ENCODE assay signal across 8 cellular contexts in genomic region chr9:128098017-128098935, GRCh38. TPM values are rescaled to one million over a fixed set of nuclear protein-coding genes. Genes with fewer than 3 reads are reported as not detected.
DNase-seq lines count a peak whose midpoint lies in the region; ATAC-seq and TF ChIP-seq lines count a peak whose summit lies in the region.

No MANE protein-coding gene starts in this region.

- 65% methylated on average over 28 of the region's 28 CpGs for WGBS in SK-N-SH (ENCODE audit: low lambda C conversion rate)
- WGBS in thyroid gland, 2 donors = 4% methylated on average over 22 to 25 of the region's 28 CpGs

- POLR2A ChIA-PET in SK-N-SH (lab: Yijun Ruan, JAX) = no interaction called here

- peaks cover 45% of the 10 kb centered on the region for H3K4me1 ChIP-seq in CD4-positive, CD25-positive, alpha-beta regulatory T cell (ENCODE audit: control insufficient read depth, insufficient read depth, low read length, poor library complexity, severe bottlenecking)
- peaks cover 41 to 42% of the 10 kb centered on the region in 2 experiments for H3K4me1 ChIP-seq in SK-N-SH (ENCODE audit: control insufficient read depth in 1 of 2, insufficient read depth in 2 of 2, low read depth in 1 of 2, low read length in 1 of 2)
- H3K4me1 ChIP-seq in thyroid gland = peaks cover 71 to 85% of the 10 kb centered on the region in 2 donors

- peak; percentile 83 to 99 for TF ChIP-seq POLR2A in thyroid gland (IDR thresholded peaks at IDR 0.05)

- H4K20me1 ChIP-seq in SK-N-SH (ENCODE audit: insufficient read depth) = 0 out of 2 replicates have a peak, but pooled peaks cover 5% of the 10 kb centered on the region

- H3K36me3 ChIP-seq in CD4-positive, CD25-positive, alpha-beta regulatory T cell (ENCODE audit: control insufficient read depth, insufficient read depth, low read length) = peaks cover 23% of the 10 kb centered on the region
- H3K36me3 ChIP-seq in MG63 (peaks cover 2% of the 10 kb centered on the region; the same call in 1 of the 2 replicates), SK-N-SH (replicated peaks in 1 of 2; ENCODE audit: control insufficient read depth in 1 of 2, insufficient read depth in 2 of 2, low read length in 1 of 2) (peaks cover 2 to 26% of the 10 kb centered on the region in 2 experiments), thyroid gland (peaks cover 9 to 16% of the 10 kb centered on the region in 2 donors)

- peak overlapping the region; percentile 67 to 84 (median 68) for H3K27ac Mint-ChIP-seq in CD4-positive, CD25-positive, alpha-beta regulatory T cell
- peak overlapping the region; percentile 100 for H3K27ac Mint-ChIP-seq in osteocyte (ENCODE audit: unreplicated experiment)

- H3K9ac ChIP-seq in SK-N-SH = peak overlapping the region; percentile 37; the same call in 1 of the 2 replicates

- H3K4me3 Mint-ChIP-seq in CD4-positive, CD25-positive, alpha-beta regulatory T cell = peak overlapping the region; percentile 33 to 70 (median 64)
- peak overlapping the region; percentile 91 for H3K4me3 Mint-ChIP-seq in osteocyte (ENCODE audit: unreplicated experiment)

- H3K36me3 Mint-ChIP-seq in CD4-positive, CD25-positive, alpha-beta regulatory T cell = peaks cover 24% of the 10 kb centered on the region
- H3K36me3 Mint-ChIP-seq in osteocyte (ENCODE audit: unreplicated experiment) = peaks cover 22% of the 10 kb centered on the region

- no peaks in the 10 kb centered on the region for H3K27me3 ChIP-seq in CD4-positive, CD25-positive, alpha-beta regulatory T cell (ENCODE audit: control insufficient read depth, insufficient read depth, low read length)
- no peaks in the 10 kb centered on the region for H3K27me3 ChIP-seq in MG63
- no peaks in the 10 kb centered on the region for H3K27me3 ChIP-seq in SK-N-SH (ENCODE audit: insufficient read depth)
- no peaks in the 10 kb centered on the region for H3K27me3 ChIP-seq in thyroid gland

- no peaks in the 10 kb centered on the region for H3K9me2 ChIP-seq in SK-N-SH

- ATAC-seq in CD4-positive, CD25-positive, alpha-beta regulatory T cell (ENCODE audit: low read depth in 2 of 2) = peak; percentile 29 to 32
- no peak for ATAC-seq in GM19023 (IDR thresholded peaks at IDR 0.05; ENCODE audit: unreplicated experiment)

- DNase-seq in CD4-positive, CD25-positive, alpha-beta regulatory T cell = peak; percentile 47 to 77 (median 57)
- DNase-seq in MG63 = peak; percentile 61
- peak; percentile 9 for DNase-seq in SK-N-SH
- peak; percentile 98 for DNase-seq in amniotic epithelial cell (ENCODE audit: low read depth)
- DNase-seq in cardiac septum (ENCODE audit: low spot score) = peak; percentile 93
- DNase-seq in osteocyte (ENCODE audit: extremely low spot score, unreplicated experiment) = peak; percentile 94
- DNase-seq in thyroid gland = peak; percentile 98 to 100

- H3K4me1 Mint-ChIP-seq in CD4-positive, CD25-positive, alpha-beta regulatory T cell = peaks cover 12 to 81% (median 43%) of the 10 kb centered on the region in 4 donors
- peaks cover 60% of the 10 kb centered on the region for H3K4me1 Mint-ChIP-seq in osteocyte (ENCODE audit: unreplicated experiment)

- H3K4me3 ChIP-seq in CD4-positive, CD25-positive, alpha-beta regulatory T cell (ENCODE audit: low read depth, low read length) = no peak overlapping the region
- H3K4me3 ChIP-seq in MG63 (no peak overlapping the region), SK-N-SH (ENCODE audit: low read depth in 2 of 2, low read length in 1 of 2) (peak overlapping the region in 1 of 2 experiments; percentile 17; a peak in 1 of 4 replicates), thyroid gland (replicated peaks in 1 of 3) (peak overlapping the region; percentile 0 to 44 (median 34))

- TF ChIP-seq RAD21 in SK-N-SH (IDR thresholded peaks at IDR 0.05; ENCODE audit: low read length) = no peak

- peak overlapping the region; percentile 10; the same call in 1 of the 2 replicates for H3K4me2 ChIP-seq in SK-N-SH

- peaks cover 66% of the 10 kb centered on the region for H3K79me2 ChIP-seq in SK-N-SH (ENCODE audit: insufficient read depth)

- no peaks in the 10 kb centered on the region for H3K9me3 Mint-ChIP-seq in CD4-positive, CD25-positive, alpha-beta regulatory T cell
- no peaks in the 10 kb centered on the region for H3K9me3 Mint-ChIP-seq in osteocyte (ENCODE audit: unreplicated experiment)

- TF ChIP-seq CTCF in SK-N-SH (IDR thresholded peaks at IDR 0.05) (no peak), osteocyte (IDR thresholded peaks at IDR 0.05) (no peak), thyroid gland (IDR thresholded peaks at IDR 0.05) (no peak)

- intact Hi-C loops in cardiac septum (cut with DNase I) (loop anchor here (2.0 kb wide), 2 partner anchors 29 kb away; partner anchors contain the start of genes PTGES2 and SLC25A25), thyroid gland (cut with DNase I) (no loop called here)

- no peak overlapping the region for H2AFZ ChIP-seq in SK-N-SH (ENCODE audit: low read depth)

- no peak for TF ChIP-seq EP300 in SK-N-SH (IDR thresholded peaks at IDR 0.05; ENCODE audit: borderline replicate concordance in 1 of 2, low read depth in 1 of 2, low read length in 1 of 2)

- CTCF ChIA-PET in SK-N-SH (lab: Yijun Ruan, JAX) = interaction anchor here (0.6 to 18.8 kb wide), 2 partner anchors 17 to 26 kb away, joined by 3 to 246 read pairs; no protein-coding TSS in a partner anchor

- peaks cover 19% of the 10 kb centered on the region for H3F3A ChIP-seq in SK-N-SH (replicated peaks; ENCODE audit: insufficient read depth)

- no peaks in the 10 kb centered on the region for H3K9me3 ChIP-seq in CD4-positive, CD25-positive, alpha-beta regulatory T cell (ENCODE audit: control insufficient read depth in 2 of 2, low read length in 2 of 2)
- H3K9me3 ChIP-seq in MG63 = no peaks in the 10 kb centered on the region
- no peaks in the 10 kb centered on the region for H3K9me3 ChIP-seq in SK-N-SH
- H3K9me3 ChIP-seq in thyroid gland = no peaks in the 10 kb centered on the region

- no peaks in the 10 kb centered on the region for H3K27me3 Mint-ChIP-seq in CD4-positive, CD25-positive, alpha-beta regulatory T cell
- no peaks in the 10 kb centered on the region for H3K27me3 Mint-ChIP-seq in osteocyte (ENCODE audit: unreplicated experiment)

- peak overlapping the region; percentile 52 for H3K27ac ChIP-seq in CD4-positive, CD25-positive, alpha-beta regulatory T cell (ENCODE audit: insufficient read depth, low read length, poor library complexity, severe bottlenecking)
- H3K27ac ChIP-seq in SK-N-SH (ENCODE audit: low read depth in 2 of 2, low read length in 1 of 2) = peak overlapping the region; percentile 19 to 57; a peak in 3 of 4 replicates
- H3K27ac ChIP-seq in thyroid gland = peak overlapping the region; percentile 93 to 100 (median 99)

TF ChIP-seq in SK-N-SH, 30 proteins besides CTCF, POLR2A, EP300 and RAD21:
- no peak for TF ChIP-seq GATA2 (CRISPR knock-in tag; IDR thresholded peaks at IDR 0.05)

RNA-seq across cellular contexts. Expression of gene PTGES2, which starts 29.3 kb away (rescaled TPM):
- 48.6 TPM for total RNA-seq in CD4-positive, CD25-positive, alpha-beta regulatory T cell
- polyA plus RNA-seq in CD4-positive, CD25-positive, alpha-beta regulatory T cell = 10 to 100 TPM; 33.8 to 39.1 (median 37.6) TPM
- total RNA-seq in MG63 (2014; rRNA removed; shearing (Covaris generic); ENCODE audit: low replicate concordance) = 114 and 120 TPM in 2 replicates
- polyA plus RNA-seq in SK-N-SH (2012; rRNA removed) = 130 and 141 TPM in 2 replicates
- 56.6 and 84.9 TPM in 2 replicates for polyA plus RNA-seq in SK-N-SH (2012; cell fraction: cytosol; rRNA removed)
- 165 and 193 TPM in 2 replicates for polyA plus RNA-seq in SK-N-SH (2012; cell fraction: nucleus; rRNA removed)
- 136 TPM for total RNA-seq in cardiac septum
- total RNA-seq in osteocyte = 79.2 and 80.3 TPM in 2 replicates
- total RNA-seq in thyroid gland = 100 to 1,000 TPM in 1 of 4 donors, 10 to 100 TPM in 3; 80.0 to 112 (median 88.4) TPM

RNA-seq across cellular contexts. Expression of gene SLC25A25, which starts 30.2 kb away (rescaled TPM):
- 13.8 TPM for total RNA-seq in CD4-positive, CD25-positive, alpha-beta regulatory T cell
- polyA plus RNA-seq in CD4-positive, CD25-positive, alpha-beta regulatory T cell = 10 to 100 TPM; 11.3 to 12.0 (median 11.7) TPM
- 7.4 and 8.7 TPM in 2 replicates for total RNA-seq in MG63 (2014; rRNA removed; shearing (Covaris generic); ENCODE audit: low replicate concordance)
- polyA plus RNA-seq in SK-N-SH (2012; rRNA removed) = 12.1 and 12.3 TPM in 2 replicates
- polyA plus RNA-seq in SK-N-SH (2012; cell fraction: cytosol; rRNA removed) = 7.5 and 10.3 TPM in 2 replicates
- polyA plus RNA-seq in SK-N-SH (2012; cell fraction: nucleus; rRNA removed) = 19.6 and 24.1 TPM in 2 replicates
- total RNA-seq in cardiac septum = 5.6 TPM
- total RNA-seq in osteocyte = 15.6 and 18.0 TPM in 2 replicates
- 10 to 100 TPM; 21.9 to 42.0 (median 30.8) TPM for total RNA-seq in thyroid gland

RNA-seq across cellular contexts. Expression of gene NAIF1, which starts 31.2 kb away (rescaled TPM):
- total RNA-seq in CD4-positive, CD25-positive, alpha-beta regulatory T cell = 16.8 TPM
- 10 to 100 TPM in 3 of 4 donors, 1 to 10 TPM in 1; 7.8 to 14.7 (median 12.3) TPM for polyA plus RNA-seq in CD4-positive, CD25-positive, alpha-beta regulatory T cell
- 6.4 and 10.7 TPM in 2 replicates for total RNA-seq in MG63 (2014; rRNA removed; shearing (Covaris generic); ENCODE audit: low replicate concordance)
- 14.6 and 14.8 TPM in 2 replicates for polyA plus RNA-seq in SK-N-SH (2012; rRNA removed)
- polyA plus RNA-seq in SK-N-SH (2012; cell fraction: cytosol; rRNA removed) = 10.0 and 12.9 TPM in 2 replicates
- 7.9 and 8.3 TPM in 2 replicates for polyA plus RNA-seq in SK-N-SH (2012; cell fraction: nucleus; rRNA removed)
- total RNA-seq in cardiac septum = 6.2 TPM
- total RNA-seq in osteocyte = 8.4 and 8.8 TPM in 2 replicates
- total RNA-seq in thyroid gland = 10 to 100 TPM in 2 of 4 donors, 1 to 10 TPM in 2; 5.3 to 17.2 (median 9.4) TPM

RNA-seq across cellular contexts. Expression of gene LCN2, which starts 51.0 kb away (rescaled TPM):
- total RNA-seq in CD4-positive, CD25-positive, alpha-beta regulatory T cell = 0.94 TPM
- not detected for polyA plus RNA-seq in CD4-positive, CD25-positive, alpha-beta regulatory T cell
- total RNA-seq in MG63 (2014; rRNA removed; shearing (Covaris generic); ENCODE audit: low replicate concordance) = not detected in 2 replicates
- not detected in 2 replicates for polyA plus RNA-seq in SK-N-SH (2012; rRNA removed)
- not detected in 2 replicates for polyA plus RNA-seq in SK-N-SH (2012; cell fraction: cytosol; rRNA removed)
- polyA plus RNA-seq in SK-N-SH (2012; cell fraction: nucleus; rRNA removed) = not detected in 2 replicates
- total RNA-seq in cardiac septum (2.0 TPM), osteocyte (not detected in 2 replicates), thyroid gland (10 to 100 TPM in 1 of 4 donors, 1 to 10 TPM in 2, under 1 TPM in 1; 0.45 to 10.6 (median 2.5) TPM)

Comparison
In these comparisons a context has a peak if more than half of its experiments do, and no peak if none do; other contexts are left out.
1. DNase-seq: peak in every context shown above with its lines; median percentile 99 in thyroid gland; 98 in amniotic epithelial cell; 94 in osteocyte; 93 in cardiac septum; 61 in MG63; 57 in CD4-positive, CD25-positive, alpha-beta regulatory T cell; 9 in SK-N-SH.
2. H3K27ac ChIP-seq: peak in every context shown above with its lines; median percentile 99 in thyroid gland; 52 in CD4-positive, CD25-positive, alpha-beta regulatory T cell; 38 in SK-N-SH.
3. H3K4me3 ChIP-seq: peak in thyroid gland (3 of 3); none in CD4-positive, CD25-positive, alpha-beta regulatory T cell (single experiment) and MG63 (single experiment).